ENCODE assay signal across 1 cellular context in genomic region chr12:110668480-110669192, GRCh38.
TF ChIP-seq lines count a peak whose summit lies in the region.

No MANE protein-coding gene starts in this region.

TF ChIP-seq in GM12878, 131 proteins besides CTCF, POLR2A, EP300 and RAD21 (continued from another document):
- TF ChIP-seq, protein P1, sequence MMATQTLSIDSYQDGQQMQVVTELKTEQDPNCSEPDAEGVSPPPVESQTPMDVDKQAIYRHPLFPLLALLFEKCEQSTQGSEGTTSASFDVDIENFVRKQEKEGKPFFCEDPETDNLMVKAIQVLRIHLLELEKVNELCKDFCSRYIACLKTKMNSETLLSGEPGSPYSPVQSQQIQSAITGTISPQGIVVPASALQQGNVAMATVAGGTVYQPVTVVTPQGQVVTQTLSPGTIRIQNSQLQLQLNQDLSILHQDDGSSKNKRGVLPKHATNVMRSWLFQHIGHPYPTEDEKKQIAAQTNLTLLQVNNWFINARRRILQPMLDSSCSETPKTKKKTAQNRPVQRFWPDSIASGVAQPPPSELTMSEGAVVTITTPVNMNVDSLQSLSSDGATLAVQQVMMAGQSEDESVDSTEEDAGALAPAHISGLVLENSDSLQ (IDR thresholded peaks at IDR 0.05), result peak; percentile 80
- TF ChIP-seq RUNX3 (IDR thresholded peaks at IDR 0.05; ENCODE audit: low read length), result peak; percentile 57; the same call in 1 of the 2 replicates
- no peak for TF ChIP-seq CHD2 (IDR thresholded peaks at IDR 0.05; ENCODE audit: borderline replicate concordance, low read depth, low read length)
- TF ChIP-seq JUND (IDR thresholded peaks at IDR 0.05; ENCODE audit: low read depth, low read length), result no peak
- 0 out of 2 replicates have a peak, but pooled peaks have one; percentile 12 for TF ChIP-seq CREB1 (IDR thresholded peaks at IDR 0.05; ENCODE audit: low read depth)
- 0 out of 2 replicates have a peak, but pooled peaks have one; percentile 31 for TF ChIP-seq TAF1 (IDR thresholded peaks at IDR 0.05; ENCODE audit: borderline replicate concordance, low read depth, low read length)
- peak in 1 of 2 experiments; percentile 22; a peak in 1 of 4 replicates for TF ChIP-seq BHLHE40 (IDR thresholded peaks at IDR 0.05; ENCODE audit: borderline replicate concordance in 1 of 2, low read depth in 2 of 2, low read length in 1 of 2)
- 0 out of 2 replicates have a peak, but pooled peaks have one; percentile 17 for TF ChIP-seq TCF3 (IDR thresholded peaks at IDR 0.05; ENCODE audit: borderline replicate concordance, insufficient read depth, low read depth, low read length)
- TF ChIP-seq TCF12 (IDR thresholded peaks at IDR 0.05; ENCODE audit: low read depth, low read length), result 0 out of 2 replicates have a peak, but pooled peaks have one; percentile 38
- TF ChIP-seq POLR2AphosphoS2 (IDR thresholded peaks at IDR 0.05; ENCODE audit: low read depth, low read length), result peak; percentile 24; the same call in 1 of the 2 replicates
- TF ChIP-seq YY1 (IDR thresholded peaks at IDR 0.05; ENCODE audit: low read depth, low read length), result 0 out of 2 replicates have a peak, but pooled peaks have one; percentile 5
- TF ChIP-seq ZNF687 (IDR thresholded peaks at IDR 0.05), result 0 out of 2 replicates have a peak, but pooled peaks have one; percentile 40
- TF ChIP-seq PAX5 (IDR thresholded peaks at IDR 0.05; ENCODE audit: borderline replicate concordance, low read depth, low read length), result 0 out of 2 replicates have a peak, but pooled peaks have one; percentile 25
- no peak for TF ChIP-seq CHD1 (IDR thresholded peaks at IDR 0.05; ENCODE audit: low read depth, low read length)
- TF ChIP-seq SREBF1 (IDR thresholded peaks at IDR 0.05; ENCODE audit: low read length), result no peak
